In the genomic region with DNA sequence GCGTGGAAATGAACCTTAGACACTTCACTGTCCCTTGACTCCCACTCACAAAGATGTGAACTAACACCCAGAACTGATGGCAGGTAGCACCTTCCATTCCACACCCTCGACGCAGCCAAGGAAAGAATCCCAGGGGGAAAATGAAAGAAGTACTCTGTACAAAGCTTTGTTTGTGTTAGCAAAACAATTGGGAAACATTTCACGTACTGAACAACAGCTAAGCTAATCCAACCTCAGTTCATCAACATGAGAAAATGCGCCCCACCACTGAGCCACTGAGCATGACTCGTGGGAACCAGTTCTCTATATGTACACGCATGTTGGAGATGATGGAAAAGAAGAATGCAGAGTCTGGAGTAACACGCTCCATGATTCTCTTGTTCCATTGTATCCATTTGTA, we compare ENCODE assay signal across 23 cellular contexts. TPM values are rescaled to one million over a fixed set of nuclear protein-coding genes. Genes with fewer than 3 reads are reported as not detected.
A peak's percentile ranks its signal among the peaks of the same experiment; 100 is the strongest.
DNase-seq lines count a peak whose midpoint lies in the region; ATAC-seq and TF ChIP-seq lines count a peak whose summit lies in the region.
"Had no signal": no experiment of that assay in that cellular context is flagged by ENCODE, and none has a peak within 500 bp of the region (broad histone marks: within the 10 kb centered on the region; RNA-seq: fewer than 3 reads in every experiment).

No MANE protein-coding gene starts in this region.

- no peak for TF ChIP-seq CTCF in CD8-positive, alpha-beta T cell (IDR thresholded peaks at IDR 0.05)
- TF ChIP-seq CTCF in HFFc6 (IDR thresholded peaks at IDR 0.05): no peak
- TF ChIP-seq CTCF in coronary artery (IDR thresholded peaks at IDR 0.05): no peak

- H3K9me3 ChIP-seq in CD8-positive, alpha-beta T cell (ENCODE audit: low read length): no peaks in the 10 kb centered on the region
- peaks cover 0 to 5% (median 2%) of the 10 kb centered on the region in 5 donors for H3K9me3 ChIP-seq in subcutaneous abdominal adipose tissue (ENCODE audit: control insufficient read depth in 5 of 5, low read length in 5 of 5)
- H3K9me3 ChIP-seq: breast epithelium, prostate gland had no signal

- no peak overlapping the region for H3K4me3 ChIP-seq in CD8-positive, alpha-beta T cell (ENCODE audit: low read depth, low read length)
- no peak overlapping the region for H3K4me3 ChIP-seq in subcutaneous abdominal adipose tissue (ENCODE audit: low read depth in 1 of 5, low read length in 5 of 5)
- H3K4me3 ChIP-seq in coronary artery: no peak overlapping the region
- H3K4me3 ChIP-seq: breast epithelium, prostate gland, spleen had no signal

- H3K27ac Mint-ChIP-seq in CD8-positive, alpha-beta T cell: peak overlapping the region; percentile 11
- no peak overlapping the region for H3K27ac Mint-ChIP-seq in HFFc6
- H3K27ac Mint-ChIP-seq: activated CD4-positive, alpha-beta T cell treated with anti-CD3 and anti-CD28 coated beads for 36 hours; activated naive CD8-positive, alpha-beta T cell treated with anti-CD3 and anti-CD28 coated beads, Interleukin-2, amount 10 ng/mL, durations not matched to agents 7 days and 5 days; activated T-helper 17 cell treated with anti-CD3 and anti-CD28 coated beads, Interleukin-2, amount 50 U/mL, for 72 hours; CD8-positive, alpha-beta memory T cell; mesothelial cell of epicardium; nephron progenitor cell; T-cell had no signal

- intact Hi-C loops in CD8-positive, alpha-beta T cell (cut with DNase I, micrococcal nuclease): no loop called here

- POLR2A ChIA-PET in CD8-positive, alpha-beta T cell (lab: Charles Lee): no interaction called here

- no peak overlapping the region for H3K4me3 Mint-ChIP-seq in CD8-positive, alpha-beta T cell
- no peak overlapping the region for H3K4me3 Mint-ChIP-seq in HFFc6
- H3K4me3 Mint-ChIP-seq: activated CD4-positive, alpha-beta T cell treated with anti-CD3 and anti-CD28 coated beads for 36 hours; activated naive CD8-positive, alpha-beta T cell treated with anti-CD3 and anti-CD28 coated beads, Interleukin-2, amount 10 ng/mL, durations not matched to agents 7 days and 5 days; activated T-helper 17 cell treated with anti-CD3 and anti-CD28 coated beads, Interleukin-2, amount 50 U/mL, for 72 hours; CD8-positive, alpha-beta memory T cell; mesothelial cell of epicardium; nephron progenitor cell; T-cell had no signal

- peaks cover 2% of the 10 kb centered on the region for H3K9me3 Mint-ChIP-seq in CD8-positive, alpha-beta T cell
- no peaks in the 10 kb centered on the region for H3K9me3 Mint-ChIP-seq in HFFc6
- H3K9me3 Mint-ChIP-seq: activated naive CD8-positive, alpha-beta T cell treated with anti-CD3 and anti-CD28 coated beads, Interleukin-2, amount 10 ng/mL, durations not matched to agents 7 days and 5 days; activated T-helper 17 cell treated with anti-CD3 and anti-CD28 coated beads, Interleukin-2, amount 50 U/mL, for 72 hours; CD8-positive, alpha-beta memory T cell; mesothelial cell of epicardium; nephron progenitor cell; T-cell had no signal

- H3K27me3 ChIP-seq in CD8-positive, alpha-beta T cell (ENCODE audit: insufficient read depth, low read length): no peaks in the 10 kb centered on the region
- no peaks in the 10 kb centered on the region for H3K27me3 ChIP-seq in layer of hippocampus (ENCODE audit: control insufficient read depth, insufficient read depth, low read length)
- no peaks in the 10 kb centered on the region for H3K27me3 ChIP-seq in subcutaneous abdominal adipose tissue (ENCODE audit: control insufficient read depth in 5 of 5, insufficient read depth in 4 of 5, low read length in 5 of 5)
- H3K27me3 ChIP-seq: breast epithelium, spleen had no signal

- no peaks in the 10 kb centered on the region for H3K4me1 ChIP-seq in CD8-positive, alpha-beta T cell (ENCODE audit: insufficient read depth, low read length)
- H3K4me1 ChIP-seq in subcutaneous abdominal adipose tissue (ENCODE audit: control insufficient read depth in 5 of 5, insufficient read depth in 5 of 5, low read length in 5 of 5): peaks cover 28 to 51% (median 45%) of the 10 kb centered on the region in 5 donors
- H3K4me1 ChIP-seq: prostate gland had no signal

- no peak overlapping the region for H3K27ac ChIP-seq in CD8-positive, alpha-beta T cell (ENCODE audit: low read depth, low read length)
- H3K27ac ChIP-seq in caudate nucleus (ENCODE audit: low read depth, low read length): peak overlapping the region; percentile 69
- H3K27ac ChIP-seq in layer of hippocampus (ENCODE audit: low read depth, low read length): peak overlapping the region; percentile 74
- peak overlapping the region; percentile 57 for H3K27ac ChIP-seq in subcutaneous abdominal adipose tissue (ENCODE audit: low read depth, low read length)
- H3K27ac ChIP-seq in coronary artery: peak overlapping the region in 1 of 2 donors; percentile 86
- H3K27ac ChIP-seq: epithelial cell of prostate, HL-60, prostate gland, spleen had no signal

- no peaks in the 10 kb centered on the region for H3K4me1 Mint-ChIP-seq in CD8-positive, alpha-beta T cell (ENCODE audit: low read depth)
- peaks cover 36% of the 10 kb centered on the region for H3K4me1 Mint-ChIP-seq in HFFc6 (ENCODE audit: low read depth)
- H3K4me1 Mint-ChIP-seq: activated CD4-positive, alpha-beta T cell treated with anti-CD3 and anti-CD28 coated beads for 36 hours; activated naive CD8-positive, alpha-beta T cell treated with anti-CD3 and anti-CD28 coated beads, Interleukin-2, amount 10 ng/mL, durations not matched to agents 7 days and 5 days; CD8-positive, alpha-beta memory T cell; T-cell had no signal

- no peaks in the 10 kb centered on the region for H3K36me3 Mint-ChIP-seq in CD8-positive, alpha-beta T cell
- peaks cover 5% of the 10 kb centered on the region for H3K36me3 Mint-ChIP-seq in HFFc6 (ENCODE audit: low read depth)
- H3K36me3 Mint-ChIP-seq: activated naive CD8-positive, alpha-beta T cell treated with anti-CD3 and anti-CD28 coated beads, Interleukin-2, amount 10 ng/mL, durations not matched to agents 7 days and 5 days; CD8-positive, alpha-beta memory T cell; T-cell had no signal

- H3K36me3 ChIP-seq in CD8-positive, alpha-beta T cell (ENCODE audit: insufficient read depth, low read length): no peaks in the 10 kb centered on the region
- H3K36me3 ChIP-seq in subcutaneous abdominal adipose tissue (ENCODE audit: control insufficient read depth in 5 of 5, insufficient read depth in 5 of 5, low read length in 5 of 5): no peaks in the 10 kb centered on the region
- H3K36me3 ChIP-seq: breast epithelium, prostate gland, spleen had no signal

- CTCF ChIA-PET in CD8-positive, alpha-beta T cell (lab: Charles Lee): no interaction called here

- no peak for DNase-seq in CD8-positive, alpha-beta T cell
- no peak for DNase-seq in caudate nucleus (lab: John Stamatoyannopoulos, UW)
- DNase-seq in HFFc6: no peak
- no peak for DNase-seq in coronary artery (ENCODE audit: low spot score)
- DNase-seq in glomerular visceral epithelial cell (ENCODE audit: extremely low spot score): no peak
- no peak for DNase-seq in NCI-H510A (lab: John Stamatoyannopoulos, UW)
- DNase-seq: activated CD4-positive, alpha-beta T cell treated with anti-CD3 and anti-CD28 coated beads for 36 hours; activated naive CD8-positive, alpha-beta T cell treated with anti-CD3 and anti-CD28 coated beads, Interleukin-2, amount 10 ng/mL, durations not matched to agents 7 days and 5 days; CD8-positive, alpha-beta memory T cell; GF-D8; NCI-H1417 treated with DMSO at 0.1 percent for 48 hours; NCI-H82; nephron progenitor cell; spleen; T-cell had no signal

- no peak overlapping the region for H3K9ac ChIP-seq in subcutaneous abdominal adipose tissue (ENCODE audit: low read length in 5 of 5)

- peaks cover 7% of the 10 kb centered on the region for H3K27me3 Mint-ChIP-seq in CD8-positive, alpha-beta T cell (ENCODE audit: low read depth)
- H3K27me3 Mint-ChIP-seq in HFFc6 (ENCODE audit: insufficient read depth): no peaks in the 10 kb centered on the region; the same call in 1 of the 2 replicates

- ATAC-seq in CD8-positive, alpha-beta T cell: no peak
- ATAC-seq: activated CD4-positive, alpha-beta T cell treated with anti-CD3 and anti-CD28 coated beads for 36 hours; activated T-helper 17 cell treated with anti-CD3 and anti-CD28 coated beads, Interleukin-2, amount 50 U/mL, for 72 hours; T-cell had no signal

RNA-seq across cellular contexts. Expression of a gene that starts 32.0 kb away (rescaled TPM):
- under 1 TPM; 0.08 to 0.17 TPM for total RNA-seq in CD8-positive, alpha-beta T cell
- total RNA-seq in HFFc6 (2021; fragmentation: NEBNext Ultra II Directional; extraction: Animal tissue kit (Norgen Biotek cat#: 25700)): 10 to 100 TPM in 3 of 6 experiments, 1 to 10 TPM in 3; 9.3 to 11.0 (median 9.9) TPM
- total RNA-seq: activated naive CD8-positive, alpha-beta T cell treated with anti-CD3 and anti-CD28 coated beads, Interleukin-2, amount 10 ng/mL, durations not matched to agents 7 days and 5 days; CD8-positive, alpha-beta memory T cell had no signal

Comparison
In these comparisons a context has a peak if more than half of its experiments do, and no peak if none do; other contexts are left out.
1. RNA of a gene that starts 32.0 kb away (total RNA-seq): 9.3 to 11.0 TPM in HFFc6; 0.08 to 0.17 TPM in CD8-positive, alpha-beta T cell; every median in the first group is over 4 times any median in the second.